In the genomic region with DNA sequence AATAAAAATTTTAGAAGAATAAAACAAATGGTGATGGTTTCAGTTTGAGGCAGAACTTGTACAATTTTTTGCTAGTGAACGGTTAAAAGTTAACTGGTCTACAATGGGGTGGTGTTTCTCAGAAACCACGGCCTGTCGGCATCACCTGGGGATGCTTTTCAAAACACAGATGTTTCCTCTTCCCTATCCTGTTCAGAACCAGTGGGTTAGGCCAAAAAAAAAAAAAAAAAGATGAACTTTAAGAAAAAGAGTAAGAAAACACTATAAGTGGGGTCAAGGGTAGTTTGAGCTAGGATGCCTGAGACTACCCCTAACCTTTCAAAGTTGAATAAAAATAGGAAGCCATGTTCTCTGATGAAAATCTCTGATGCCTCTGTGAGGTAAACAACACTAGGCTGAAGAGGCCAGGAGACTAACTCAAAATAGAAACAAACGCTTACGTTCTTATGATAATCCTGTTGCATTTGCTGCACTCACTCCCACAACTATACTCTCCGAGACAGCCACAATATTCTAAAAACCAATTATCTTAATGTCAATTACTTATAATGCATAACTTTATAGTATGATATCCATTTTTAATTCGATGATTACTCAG, we compare ENCODE assay signal across 11 cellular contexts. TPM values are rescaled to one million over a fixed set of nuclear protein-coding genes. Genes with fewer than 3 reads are reported as not detected.
DNase-seq lines count a peak whose midpoint lies in the region; ATAC-seq and TF ChIP-seq lines count a peak whose summit lies in the region.
"Had no signal": no experiment of that assay in that cellular context is flagged by ENCODE, and none has a peak within 500 bp of the region (broad histone marks: within the 10 kb centered on the region; RNA-seq: fewer than 3 reads in every experiment).

No MANE protein-coding gene starts in this region.

- no peaks in the 10 kb centered on the region for H3K9me3 ChIP-seq in psoas muscle
- peaks cover 0 to 3% of the 10 kb centered on the region in 2 donors for H3K9me3 ChIP-seq in neuronal stem cell (replicated peaks in 1 of 2; ENCODE audit: control insufficient read depth in 2 of 2, insufficient read depth in 1 of 2, low read depth in 1 of 2, low read length in 2 of 2)
- no peaks in the 10 kb centered on the region for H3K9me3 ChIP-seq in colonic mucosa

- H3K79me1 ChIP-seq in neuronal stem cell (ENCODE audit: low read depth, low read length), result peaks cover 2% of the 10 kb centered on the region

- no peak overlapping the region for H3K4me2 ChIP-seq in neuronal stem cell (ENCODE audit: insufficient read depth, low read length, poor library complexity, severe bottlenecking)

- H3K36me3 Mint-ChIP-seq in activated CD4-positive, alpha-beta T cell treated with anti-CD3 and anti-CD28 coated beads for 36 hours (ENCODE audit: low read depth), result peaks cover 15% of the 10 kb centered on the region
- peaks cover 7% of the 10 kb centered on the region for H3K36me3 Mint-ChIP-seq in activated naive CD4-positive, alpha-beta T cell treated with anti-CD3 and anti-CD28 coated beads, Interleukin-2, amount 50 U/mL, for 24 hours

- H2AFZ ChIP-seq in neuronal stem cell (ENCODE audit: low read length), result no peak overlapping the region

- H3K27ac ChIP-seq in HL-60 (replicated peaks) (0 out of 2 replicates have a peak overlapping the region, but pooled peaks have one; percentile 20), psoas muscle (peak overlapping the region; percentile 99), neuronal stem cell (replicated peaks; ENCODE audit: low read length) (no peak overlapping the region), colonic mucosa (no peak overlapping the region)
- H3K27ac ChIP-seq: 22Rv1, coronary artery had no signal

- H3K4me3 ChIP-seq in HL-60 (replicated peaks; ENCODE audit: insufficient read depth, low read length) (no peak overlapping the region), psoas muscle (peak overlapping the region; percentile 17), neuronal stem cell (ENCODE audit: low read length in 2 of 2) (no peak overlapping the region), colonic mucosa (no peak overlapping the region)
- H3K4me3 ChIP-seq: coronary artery had no signal

- intact Hi-C loops in activated CD4-positive, alpha-beta T cell treated with anti-CD3 and anti-CD28 coated beads for 36 hours (cut with DNase I, micrococcal nuclease), result no loop called here
- intact Hi-C loops in psoas muscle (cut with DNase I), result no loop called here
- intact Hi-C loops in colonic mucosa (cut with DNase I), result no loop called here

- no peak overlapping the region for H4K91ac ChIP-seq in neuronal stem cell (ENCODE audit: low read depth, low read length, poor library complexity)

- peak overlapping the region; percentile 69 for H3K4me3 Mint-ChIP-seq in activated CD4-positive, alpha-beta T cell treated with anti-CD3 and anti-CD28 coated beads for 36 hours
- peak overlapping the region; percentile 67 for H3K4me3 Mint-ChIP-seq in activated naive CD4-positive, alpha-beta T cell treated with anti-CD3 and anti-CD28 coated beads, Interleukin-2, amount 50 U/mL, for 24 hours

- no peaks in the 10 kb centered on the region for H3K27me3 Mint-ChIP-seq in activated CD4-positive, alpha-beta T cell treated with anti-CD3 and anti-CD28 coated beads for 36 hours
- no peaks in the 10 kb centered on the region for H3K27me3 Mint-ChIP-seq in activated naive CD4-positive, alpha-beta T cell treated with anti-CD3 and anti-CD28 coated beads, Interleukin-2, amount 50 U/mL, for 24 hours

- peaks cover 54% of the 10 kb centered on the region for H3K4me1 Mint-ChIP-seq in activated CD4-positive, alpha-beta T cell treated with anti-CD3 and anti-CD28 coated beads for 36 hours
- peaks cover 65% of the 10 kb centered on the region for H3K4me1 Mint-ChIP-seq in activated naive CD4-positive, alpha-beta T cell treated with anti-CD3 and anti-CD28 coated beads, Interleukin-2, amount 50 U/mL, for 24 hours

- no peaks in the 10 kb centered on the region for H3K27me3 ChIP-seq in HL-60 (ENCODE audit: insufficient read depth, poor library complexity, severe bottlenecking)
- no peaks in the 10 kb centered on the region for H3K27me3 ChIP-seq in psoas muscle (ENCODE audit: insufficient read depth in 3 of 3, low read length in 2 of 3)
- H3K27me3 ChIP-seq in neuronal stem cell (ENCODE audit: control insufficient read depth in 3 of 3, insufficient read depth in 3 of 3, low read depth in 1 of 3, low read length in 3 of 3), result peaks cover 0 to 10% (median 0%) of the 10 kb centered on the region in 3 experiments
- no peaks in the 10 kb centered on the region for H3K27me3 ChIP-seq in colonic mucosa

- H3K18ac ChIP-seq in neuronal stem cell (ENCODE audit: low read length), result no peak overlapping the region

- peak overlapping the region; percentile 97 for H3K27ac Mint-ChIP-seq in activated CD4-positive, alpha-beta T cell treated with anti-CD3 and anti-CD28 coated beads for 36 hours
- peak overlapping the region; percentile 69 for H3K27ac Mint-ChIP-seq in activated naive CD4-positive, alpha-beta T cell treated with anti-CD3 and anti-CD28 coated beads, Interleukin-2, amount 50 U/mL, for 24 hours

- no peak overlapping the region for H2BK12ac ChIP-seq in neuronal stem cell (ENCODE audit: low read length)

- WGBS in psoas muscle, 3 donors, result 25 to 31% (median 29%) methylated on average over 7 of the region's 7 CpGs
- whole genome bisulfite sequencing in neuronal stem cell (ENCODE audit: extremely low coverage in 2 of 2, insufficient read length in 2 of 2, insufficient replicate concordance in 1 of 2), 2 donors, result no CpG with 5 or more reads among the region's 7 CpGs

- H2BK5ac ChIP-seq in neuronal stem cell (ENCODE audit: low read length), result no peak overlapping the region

- TF ChIP-seq CTCF in HL-60 (IDR thresholded peaks at IDR 0.05; ENCODE audit: insufficient read depth, low read length) (no peak), psoas muscle (IDR thresholded peaks at IDR 0.05) (no peak), colonic mucosa (IDR thresholded peaks at IDR 0.05) (no peak)

- no peak overlapping the region for H3K9ac ChIP-seq in neuronal stem cell (ENCODE audit: low read depth, low read length, poor library complexity)
- no peak overlapping the region for H3K9ac ChIP-seq in colonic mucosa (ENCODE audit: low read depth in 2 of 2, low read length in 2 of 2)

- peaks cover 38% of the 10 kb centered on the region for H3K4me1 ChIP-seq in psoas muscle
- H3K4me1 ChIP-seq in neuronal stem cell (ENCODE audit: control insufficient read depth in 2 of 2, insufficient read depth in 1 of 2, low read depth in 1 of 2, low read length in 2 of 2), result peaks cover 3 to 5% of the 10 kb centered on the region in 2 donors
- peaks cover 3% of the 10 kb centered on the region for H3K4me1 ChIP-seq in colonic mucosa

- DNase-seq in activated CD4-positive, alpha-beta T cell treated with anti-CD3 and anti-CD28 coated beads for 36 hours, result peak; percentile 29
- DNase-seq in activated CD4-positive, alpha-beta T cell treated with anti-CD3 and anti-CD28 coated beads for 1 hour, result no peak
- DNase-seq in HL-60 (ENCODE audit: low read depth in 1 of 2, low spot score in 1 of 2) (peak in 1 of 2 experiments; percentile 33), psoas muscle (no peak), NCI-H1930 (lab: John Stamatoyannopoulos, UW) (no peak), neuronal stem cell (ENCODE audit: low spot score) (no peak), colonic mucosa (no peak)
- DNase-seq: hippocampal formation had no signal

- no peak overlapping the region for H2BK15ac ChIP-seq in neuronal stem cell (ENCODE audit: low read length)

- H2BK120ac ChIP-seq in neuronal stem cell (ENCODE audit: low read depth, low read length), result no peak overlapping the region

- CTCF ChIA-PET in activated CD4-positive, alpha-beta T cell treated with anti-CD3 and anti-CD28 coated beads for 36 hours (lab: Charles Lee), result interaction anchor here (0.5 kb wide), 1 partner anchor 438 kb away, joined by 3 read pairs; no protein-coding TSS in a partner anchor

- POLR2A ChIA-PET in activated CD4-positive, alpha-beta T cell treated with anti-CD3 and anti-CD28 coated beads for 36 hours (lab: Charles Lee), result interaction anchor here (5.3 kb wide), 1 partner anchor 21 kb away, joined by 42 read pairs; the partner anchor contains the start of gene GTF3A

- H3K36me3 ChIP-seq in psoas muscle (ENCODE audit: insufficient read depth in 1 of 2, low read depth in 1 of 2) (peaks cover 0 to 20% of the 10 kb centered on the region in 2 donors), neuronal stem cell (replicated peaks in 1 of 2; ENCODE audit: control insufficient read depth in 2 of 2, insufficient read depth in 2 of 2, low read length in 2 of 2) (peaks cover 2 to 12% of the 10 kb centered on the region in 2 donors), colonic mucosa (no peaks in the 10 kb centered on the region)

- no peaks in the 10 kb centered on the region for H3K9me3 Mint-ChIP-seq in activated CD4-positive, alpha-beta T cell treated with anti-CD3 and anti-CD28 coated beads for 36 hours (ENCODE audit: low read depth)
- H3K9me3 Mint-ChIP-seq in activated naive CD4-positive, alpha-beta T cell treated with anti-CD3 and anti-CD28 coated beads, Interleukin-2, amount 50 U/mL, for 24 hours, result no peaks in the 10 kb centered on the region

- H2AK5ac ChIP-seq in neuronal stem cell (ENCODE audit: low read depth, low read length), result no peak overlapping the region

- no peak overlapping the region for H3K14ac ChIP-seq in neuronal stem cell (ENCODE audit: low read length)

- H3K23ac ChIP-seq in neuronal stem cell (ENCODE audit: low read depth, low read length, poor library complexity), result no peak overlapping the region

- no peak overlapping the region for H3K4ac ChIP-seq in neuronal stem cell (ENCODE audit: low read length)

- no peak overlapping the region for H4K8ac ChIP-seq in neuronal stem cell (ENCODE audit: low read depth, low read length)

- ATAC-seq in activated CD4-positive, alpha-beta T cell treated with anti-CD3 and anti-CD28 coated beads for 36 hours, result no peak
- ATAC-seq in psoas muscle, result no peak

RNA-seq across cellular contexts. Expression of gene MTIF3, which starts 3.3 kb away (rescaled TPM):
- 10 to 100 TPM; 27.5 to 43.0 TPM for total RNA-seq in activated CD4-positive, alpha-beta T cell treated with anti-CD3 and anti-CD28 coated beads for 36 hours
- total RNA-seq in psoas muscle (10 to 100 TPM; 48.1 to 72.4 (median 64.9) TPM), colonic mucosa (10 to 100 TPM; 53.7 to 65.1 TPM)
- 100 to 1,000 TPM in 2 of 3 donors, 10 to 100 TPM in 1; 84.8 to 166 (median 108) TPM for polyA plus RNA-seq in psoas muscle
- 80.3 TPM for polyA plus RNA-seq in neuronal stem cell (2013, experiment 1 of 2)
- polyA plus RNA-seq in neuronal stem cell (2013, experiment 2 of 2), result 80.7 TPM

RNA-seq across cellular contexts. Expression of gene GTF3A, which starts 22.7 kb away (rescaled TPM):
- total RNA-seq in activated CD4-positive, alpha-beta T cell treated with anti-CD3 and anti-CD28 coated beads for 36 hours, result 100 to 1,000 TPM; 177 to 208 TPM
- total RNA-seq in psoas muscle (100 to 1,000 TPM; 141 to 201 (median 159) TPM), colonic mucosa (10 to 100 TPM; 39.7 to 76.0 TPM)
- 100 to 1,000 TPM; 228 to 285 (median 231) TPM for polyA plus RNA-seq in psoas muscle
- 99.1 TPM for polyA plus RNA-seq in neuronal stem cell (2013, experiment 1 of 2)
- polyA plus RNA-seq in neuronal stem cell (2013, experiment 2 of 2), result 101 TPM

Comparison
In these comparisons a context has a peak if more than half of its experiments do, and no peak if none do; other contexts are left out.
1. H3K27ac ChIP-seq: peak in HL-60 (single experiment) and psoas muscle (single experiment); none in neuronal stem cell (single experiment) and colonic mucosa (single experiment).